Comparison of ENCODE assay signal across 1 cellular context in the genomic region with DNA sequence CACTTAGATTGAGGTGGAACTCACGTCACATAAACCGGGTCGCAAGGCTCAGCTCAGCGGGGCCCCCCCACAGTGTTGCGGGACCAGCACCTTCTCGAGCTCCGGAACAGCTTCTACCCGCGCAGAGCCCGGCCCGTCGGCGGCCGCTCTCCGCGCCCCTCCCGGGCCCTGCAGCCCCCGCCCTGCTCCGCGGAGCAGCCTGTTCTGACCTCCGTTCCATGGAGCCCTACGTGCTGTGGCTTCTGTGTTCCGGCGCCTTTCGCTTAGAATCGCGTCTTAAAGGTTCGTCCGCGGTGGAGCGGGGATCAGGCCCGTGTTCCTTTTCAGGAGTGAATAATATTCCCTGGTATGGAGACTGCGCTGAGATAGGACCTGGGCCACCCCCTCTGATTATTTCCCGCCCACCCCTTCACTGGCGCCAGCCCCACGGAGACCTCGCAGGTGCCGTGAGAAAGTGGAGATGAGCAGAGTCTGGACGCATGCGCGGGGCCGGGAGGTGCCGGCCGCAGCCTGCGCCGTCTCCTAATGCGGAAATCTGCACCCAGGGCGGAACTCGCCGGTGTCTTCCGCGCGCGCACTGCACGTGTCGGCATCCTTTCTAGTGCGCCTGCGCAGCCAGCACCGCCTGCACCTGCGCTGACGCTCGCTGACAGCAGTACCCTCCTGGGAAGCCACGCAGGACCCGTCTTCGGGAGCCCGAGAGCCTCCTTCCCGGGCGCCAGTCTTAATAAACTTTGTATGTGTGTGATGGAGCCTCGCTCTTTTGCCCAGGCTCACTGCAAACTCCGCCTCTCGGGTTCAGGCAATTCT.
A peak's percentile ranks its signal among the peaks of the same experiment; 100 is the strongest.
TF ChIP-seq lines count a peak whose summit lies in the region.

No MANE protein-coding gene starts in this region.

TF ChIP-seq in HepG2, 621 proteins besides CTCF, POLR2A, EP300 and RAD21:
- peak; percentile 62; the same call in 1 of the 2 replicates for TF ChIP-seq DNMT1 (CRISPR knock-in tag; IDR thresholded peaks at IDR 0.05)
- TF ChIP-seq KDM5B (CRISPR knock-in tag; IDR thresholded peaks at IDR 0.05; ENCODE audit: borderline replicate concordance): peak; percentile 20; the same call in 1 of the 2 replicates
- TF ChIP-seq PRPF4 (IDR thresholded peaks at IDR 0.05; ENCODE audit: low read depth, low read length, poor library complexity, severe bottlenecking): peak; percentile 28
- TF ChIP-seq, protein P1, sequence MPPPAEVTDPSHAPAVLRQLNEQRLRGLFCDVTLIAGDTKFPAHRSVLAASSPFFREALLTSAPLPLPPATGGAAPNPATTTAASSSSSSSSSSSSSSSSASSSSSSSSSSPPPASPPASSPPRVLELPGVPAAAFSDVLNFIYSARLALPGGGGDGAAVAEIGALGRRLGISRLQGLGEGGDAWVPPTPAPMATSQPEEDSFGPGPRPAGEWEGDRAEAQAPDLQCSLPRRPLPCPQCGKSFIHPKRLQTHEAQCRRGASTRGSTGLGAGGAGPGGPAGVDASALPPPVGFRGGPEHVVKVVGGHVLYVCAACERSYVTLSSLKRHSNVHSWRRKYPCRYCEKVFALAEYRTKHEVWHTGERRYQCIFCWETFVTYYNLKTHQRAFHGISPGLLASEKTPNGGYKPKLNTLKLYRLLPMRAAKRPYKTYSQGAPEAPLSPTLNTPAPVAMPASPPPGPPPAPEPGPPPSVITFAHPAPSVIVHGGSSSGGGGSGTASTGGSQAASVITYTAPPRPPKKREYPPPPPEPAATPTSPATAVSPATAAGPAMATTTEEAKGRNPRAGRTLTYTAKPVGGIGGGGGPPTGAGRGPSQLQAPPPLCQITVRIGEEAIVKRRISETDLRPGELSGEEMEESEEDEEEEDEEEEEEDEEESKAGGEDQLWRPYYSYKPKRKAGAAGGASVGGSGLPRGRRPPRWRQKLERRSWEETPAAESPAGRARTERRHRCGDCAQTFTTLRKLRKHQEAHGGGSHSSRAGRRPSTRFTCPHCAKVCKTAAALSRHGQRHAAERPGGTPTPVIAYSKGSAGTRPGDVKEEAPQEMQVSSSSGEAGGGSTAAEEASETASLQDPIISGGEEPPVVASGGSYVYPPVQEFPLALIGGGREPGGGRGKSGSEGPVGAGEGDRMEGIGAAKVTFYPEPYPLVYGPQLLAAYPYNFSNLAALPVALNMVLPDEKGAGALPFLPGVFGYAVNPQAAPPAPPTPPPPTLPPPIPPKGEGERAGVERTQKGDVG (CRISPR knock-in tag; IDR thresholded peaks at IDR 0.05; ENCODE audit: borderline replicate concordance): 0 out of 2 replicates have a peak, but pooled peaks have one; percentile 25
- TF ChIP-seq MLLT10 (CRISPR knock-in tag; IDR thresholded peaks at IDR 0.05): no peak
- TF ChIP-seq LCORL (IDR thresholded peaks at IDR 0.05): no peak
- TF ChIP-seq LCORL (CRISPR knock-in tag; IDR thresholded peaks at IDR 0.05): 0 out of 2 replicates have a peak, but pooled peaks have one; percentile 25
- TF ChIP-seq ZNF746 (CRISPR knock-in tag; IDR thresholded peaks at IDR 0.05): 0 out of 2 replicates have a peak, but pooled peaks have one; percentile 0
- TF ChIP-seq, protein P2, sequence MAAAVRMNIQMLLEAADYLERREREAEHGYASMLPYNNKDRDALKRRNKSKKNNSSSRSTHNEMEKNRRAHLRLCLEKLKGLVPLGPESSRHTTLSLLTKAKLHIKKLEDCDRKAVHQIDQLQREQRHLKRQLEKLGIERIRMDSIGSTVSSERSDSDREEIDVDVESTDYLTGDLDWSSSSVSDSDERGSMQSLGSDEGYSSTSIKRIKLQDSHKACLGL (CRISPR knock-in tag; IDR thresholded peaks at IDR 0.05): 0 out of 2 replicates have a peak, but pooled peaks have one; percentile 22
- TF ChIP-seq HNF4G (IDR thresholded peaks at IDR 0.05; ENCODE audit: borderline replicate concordance, low read depth, low read length): no peak
- TF ChIP-seq HNF4G (CRISPR knock-in tag; IDR thresholded peaks at IDR 0.05; ENCODE audit: borderline replicate concordance, low read depth): no peak
- TF ChIP-seq ZC3H13 (CRISPR knock-in tag; IDR thresholded peaks at IDR 0.05): 0 out of 2 replicates have a peak, but pooled peaks have one; percentile 56
- 0 out of 2 replicates have a peak, but pooled peaks have one; percentile 1 for TF ChIP-seq SAFB2 (CRISPR knock-in tag; IDR thresholded peaks at IDR 0.05; ENCODE audit: borderline replicate concordance, low read depth)
- TF ChIP-seq, protein P3, sequence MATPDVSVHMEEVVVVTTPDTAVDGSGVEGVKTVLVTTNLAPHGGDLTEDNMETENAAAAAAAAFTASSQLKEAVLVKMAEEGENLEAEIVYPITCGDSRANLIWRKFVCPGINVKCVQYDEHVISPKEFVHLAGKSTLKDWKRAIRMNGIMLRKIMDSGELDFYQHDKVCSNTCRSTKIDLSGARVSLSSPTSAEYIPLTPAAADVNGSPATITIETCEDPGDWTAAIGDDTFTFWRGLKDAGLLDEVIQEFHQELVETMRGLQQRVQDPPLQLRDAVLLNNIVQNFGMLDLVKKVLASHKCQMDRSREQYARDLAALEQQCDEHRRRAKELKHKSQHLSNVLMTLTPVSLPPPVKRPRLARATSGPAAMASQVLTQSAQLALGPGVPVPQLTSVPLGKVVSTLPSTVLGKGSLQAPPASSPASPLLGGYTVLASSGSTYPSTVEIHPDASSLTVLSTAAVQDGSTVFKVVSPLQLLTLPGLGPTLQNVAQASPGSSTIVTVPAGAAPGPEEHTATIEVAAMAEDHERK (CRISPR knock-in tag; IDR thresholded peaks at IDR 0.05; ENCODE audit: low read depth): no peak
- peak; percentile 53; the same call in 1 of the 2 replicates for TF ChIP-seq ZNF724P (CRISPR knock-in tag; IDR thresholded peaks at IDR 0.05; ENCODE audit: borderline replicate concordance)
- TF ChIP-seq, protein P4, sequence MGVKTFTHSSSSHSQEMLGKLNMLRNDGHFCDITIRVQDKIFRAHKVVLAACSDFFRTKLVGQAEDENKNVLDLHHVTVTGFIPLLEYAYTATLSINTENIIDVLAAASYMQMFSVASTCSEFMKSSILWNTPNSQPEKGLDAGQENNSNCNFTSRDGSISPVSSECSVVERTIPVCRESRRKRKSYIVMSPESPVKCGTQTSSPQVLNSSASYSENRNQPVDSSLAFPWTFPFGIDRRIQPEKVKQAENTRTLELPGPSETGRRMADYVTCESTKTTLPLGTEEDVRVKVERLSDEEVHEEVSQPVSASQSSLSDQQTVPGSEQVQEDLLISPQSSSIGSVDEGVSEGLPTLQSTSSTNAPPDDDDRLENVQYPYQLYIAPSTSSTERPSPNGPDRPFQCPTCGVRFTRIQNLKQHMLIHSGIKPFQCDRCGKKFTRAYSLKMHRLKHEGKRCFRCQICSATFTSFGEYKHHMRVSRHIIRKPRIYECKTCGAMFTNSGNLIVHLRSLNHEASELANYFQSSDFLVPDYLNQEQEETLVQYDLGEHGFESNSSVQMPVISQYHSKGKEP (CRISPR knock-in tag; IDR thresholded peaks at IDR 0.05): no peak
- TF ChIP-seq, protein P5, sequence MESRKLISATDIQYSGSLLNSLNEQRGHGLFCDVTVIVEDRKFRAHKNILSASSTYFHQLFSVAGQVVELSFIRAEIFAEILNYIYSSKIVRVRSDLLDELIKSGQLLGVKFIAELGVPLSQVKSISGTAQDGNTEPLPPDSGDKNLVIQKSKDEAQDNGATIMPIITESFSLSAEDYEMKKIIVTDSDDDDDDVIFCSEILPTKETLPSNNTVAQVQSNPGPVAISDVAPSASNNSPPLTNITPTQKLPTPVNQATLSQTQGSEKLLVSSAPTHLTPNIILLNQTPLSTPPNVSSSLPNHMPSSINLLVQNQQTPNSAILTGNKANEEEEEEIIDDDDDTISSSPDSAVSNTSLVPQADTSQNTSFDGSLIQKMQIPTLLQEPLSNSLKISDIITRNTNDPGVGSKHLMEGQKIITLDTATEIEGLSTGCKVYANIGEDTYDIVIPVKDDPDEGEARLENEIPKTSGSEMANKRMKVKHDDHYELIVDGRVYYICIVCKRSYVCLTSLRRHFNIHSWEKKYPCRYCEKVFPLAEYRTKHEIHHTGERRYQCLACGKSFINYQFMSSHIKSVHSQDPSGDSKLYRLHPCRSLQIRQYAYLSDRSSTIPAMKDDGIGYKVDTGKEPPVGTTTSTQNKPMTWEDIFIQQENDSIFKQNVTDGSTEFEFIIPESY (CRISPR knock-in tag; IDR thresholded peaks at IDR 0.05): 0 out of 2 replicates have a peak, but pooled peaks have one; percentile 47
- peak; percentile 17 for TF ChIP-seq ASH2L (IDR thresholded peaks at IDR 0.05; ENCODE audit: insufficient read length, low read depth, low read length)
- peak; percentile 63; the same call in 1 of the 2 replicates for TF ChIP-seq ZBTB38 (CRISPR knock-in tag; IDR thresholded peaks at IDR 0.05)
TF ChIP-seq in HepG2: peak in this region for 13.
